Comparison of ENCODE assay signal across 1 cellular context in the genomic region with DNA sequence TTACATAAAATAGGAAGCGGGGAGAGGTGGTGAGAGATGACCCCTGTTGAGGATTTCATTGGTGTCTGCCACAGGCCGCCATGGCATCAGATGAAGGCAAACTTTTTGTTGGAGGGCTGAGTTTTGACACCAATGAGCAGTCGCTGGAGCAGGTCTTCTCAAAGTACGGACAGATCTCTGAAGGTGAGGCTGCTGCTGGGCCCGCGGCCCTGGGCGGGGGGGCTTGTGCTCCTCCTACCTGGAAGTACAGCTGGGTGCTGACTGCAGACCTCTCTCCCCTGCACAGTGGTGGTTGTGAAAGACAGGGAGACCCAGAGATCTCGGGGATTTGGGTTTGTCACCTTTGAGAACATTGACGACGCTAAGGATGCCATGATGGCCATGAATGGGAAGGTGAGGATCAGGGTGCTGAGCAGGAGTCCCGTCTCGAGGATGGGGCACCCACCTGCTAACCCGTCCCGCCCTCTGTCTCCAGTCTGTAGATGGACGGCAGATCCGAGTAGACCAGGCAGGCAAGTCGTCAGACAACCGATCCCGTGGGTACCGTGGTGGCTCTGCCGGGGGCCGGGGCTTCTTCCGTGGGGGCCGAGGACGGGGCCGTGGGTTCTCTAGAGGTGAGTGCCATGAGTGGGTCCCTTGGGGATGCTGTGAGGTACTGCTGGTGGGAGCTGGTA.
TF ChIP-seq lines count a peak whose summit lies in the region.

No MANE protein-coding gene starts in this region.

TF ChIP-seq in K562, 482 proteins besides CTCF, POLR2A, EP300 and RAD21 (continued from another document):
- TF ChIP-seq, protein P1, sequence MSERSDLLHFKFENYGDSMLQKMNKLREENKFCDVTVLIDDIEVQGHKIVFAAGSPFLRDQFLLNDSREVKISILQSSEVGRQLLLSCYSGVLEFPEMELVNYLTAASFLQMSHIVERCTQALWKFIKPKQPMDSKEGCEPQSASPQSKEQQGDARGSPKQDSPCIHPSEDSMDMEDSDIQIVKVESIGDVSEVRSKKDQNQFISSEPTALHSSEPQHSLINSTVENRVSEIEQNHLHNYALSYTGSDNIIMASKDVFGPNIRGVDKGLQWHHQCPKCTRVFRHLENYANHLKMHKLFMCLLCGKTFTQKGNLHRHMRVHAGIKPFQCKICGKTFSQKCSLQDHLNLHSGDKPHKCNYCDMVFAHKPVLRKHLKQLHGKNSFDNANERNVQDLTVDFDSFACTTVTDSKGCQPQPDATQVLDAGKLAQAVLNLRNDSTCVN (CRISPR knock-in tag; IDR thresholded peaks at IDR 0.05) = peak; percentile 10; the same call in 1 of the 2 replicates
- TF ChIP-seq ELF1 (tag; IDR thresholded peaks at IDR 0.05) = no peak
- TF ChIP-seq SUPT5H (IDR thresholded peaks at IDR 0.05) = peak; percentile 51; the same call in 1 of the 2 replicates
- TF ChIP-seq, protein P2, sequence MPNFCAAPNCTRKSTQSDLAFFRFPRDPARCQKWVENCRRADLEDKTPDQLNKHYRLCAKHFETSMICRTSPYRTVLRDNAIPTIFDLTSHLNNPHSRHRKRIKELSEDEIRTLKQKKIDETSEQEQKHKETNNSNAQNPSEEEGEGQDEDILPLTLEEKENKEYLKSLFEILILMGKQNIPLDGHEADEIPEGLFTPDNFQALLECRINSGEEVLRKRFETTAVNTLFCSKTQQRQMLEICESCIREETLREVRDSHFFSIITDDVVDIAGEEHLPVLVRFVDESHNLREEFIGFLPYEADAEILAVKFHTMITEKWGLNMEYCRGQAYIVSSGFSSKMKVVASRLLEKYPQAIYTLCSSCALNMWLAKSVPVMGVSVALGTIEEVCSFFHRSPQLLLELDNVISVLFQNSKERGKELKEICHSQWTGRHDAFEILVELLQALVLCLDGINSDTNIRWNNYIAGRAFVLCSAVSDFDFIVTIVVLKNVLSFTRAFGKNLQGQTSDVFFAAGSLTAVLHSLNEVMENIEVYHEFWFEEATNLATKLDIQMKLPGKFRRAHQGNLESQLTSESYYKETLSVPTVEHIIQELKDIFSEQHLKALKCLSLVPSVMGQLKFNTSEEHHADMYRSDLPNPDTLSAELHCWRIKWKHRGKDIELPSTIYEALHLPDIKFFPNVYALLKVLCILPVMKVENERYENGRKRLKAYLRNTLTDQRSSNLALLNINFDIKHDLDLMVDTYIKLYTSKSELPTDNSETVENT (CRISPR knock-in tag; IDR thresholded peaks at IDR 0.05) = no peak
- TF ChIP-seq GTF2E2 (tag; IDR thresholded peaks at IDR 0.05) = no peak
- TF ChIP-seq SRSF1 (IDR thresholded peaks at IDR 0.05; ENCODE audit: low read depth, low read length) = no peak
- TF ChIP-seq POLR3A (IDR thresholded peaks at IDR 0.05; ENCODE audit: borderline replicate concordance, extremely low read depth, insufficient read depth, insufficient read length) = no peak
- no peak for TF ChIP-seq FOS (IDR thresholded peaks at IDR 0.05; ENCODE audit: extremely low read depth, insufficient read length)
- peak; percentile 54 for TF ChIP-seq POLR2G (IDR thresholded peaks at IDR 0.05; ENCODE audit: low read depth, low read length)
- no peak for TF ChIP-seq MCM5 (IDR thresholded peaks at IDR 0.05; ENCODE audit: low read depth)
- TF ChIP-seq DIDO1 (tag; IDR thresholded peaks at IDR 0.05; ENCODE audit: low read depth) = no peak
- TF ChIP-seq ZNF707 (CRISPR knock-in tag; conservative IDR thresholded peaks at IDR 0.05) = no peak
- no peak for TF ChIP-seq HDAC3 (IDR thresholded peaks at IDR 0.05; ENCODE audit: borderline replicate concordance, partially characterized antibody)
- no peak for TF ChIP-seq TEAD1 (CRISPR knock-in tag; IDR thresholded peaks at IDR 0.05)
- TF ChIP-seq, protein P3, sequence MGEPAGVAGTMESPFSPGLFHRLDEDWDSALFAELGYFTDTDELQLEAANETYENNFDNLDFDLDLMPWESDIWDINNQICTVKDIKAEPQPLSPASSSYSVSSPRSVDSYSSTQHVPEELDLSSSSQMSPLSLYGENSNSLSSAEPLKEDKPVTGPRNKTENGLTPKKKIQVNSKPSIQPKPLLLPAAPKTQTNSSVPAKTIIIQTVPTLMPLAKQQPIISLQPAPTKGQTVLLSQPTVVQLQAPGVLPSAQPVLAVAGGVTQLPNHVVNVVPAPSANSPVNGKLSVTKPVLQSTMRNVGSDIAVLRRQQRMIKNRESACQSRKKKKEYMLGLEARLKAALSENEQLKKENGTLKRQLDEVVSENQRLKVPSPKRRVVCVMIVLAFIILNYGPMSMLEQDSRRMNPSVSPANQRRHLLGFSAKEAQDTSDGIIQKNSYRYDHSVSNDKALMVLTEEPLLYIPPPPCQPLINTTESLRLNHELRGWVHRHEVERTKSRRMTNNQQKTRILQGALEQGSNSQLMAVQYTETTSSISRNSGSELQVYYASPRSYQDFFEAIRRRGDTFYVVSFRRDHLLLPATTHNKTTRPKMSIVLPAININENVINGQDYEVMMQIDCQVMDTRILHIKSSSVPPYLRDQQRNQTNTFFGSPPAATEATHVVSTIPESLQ (CRISPR knock-in tag; IDR thresholded peaks at IDR 0.05) = no peak
- TF ChIP-seq NR1H2 (CRISPR knock-in tag; IDR thresholded peaks at IDR 0.05) = no peak
- peak; percentile 11; the same call in 1 of the 2 replicates for TF ChIP-seq PHB2 (IDR thresholded peaks at IDR 0.05; ENCODE audit: low read depth)
- TF ChIP-seq, protein P4, sequence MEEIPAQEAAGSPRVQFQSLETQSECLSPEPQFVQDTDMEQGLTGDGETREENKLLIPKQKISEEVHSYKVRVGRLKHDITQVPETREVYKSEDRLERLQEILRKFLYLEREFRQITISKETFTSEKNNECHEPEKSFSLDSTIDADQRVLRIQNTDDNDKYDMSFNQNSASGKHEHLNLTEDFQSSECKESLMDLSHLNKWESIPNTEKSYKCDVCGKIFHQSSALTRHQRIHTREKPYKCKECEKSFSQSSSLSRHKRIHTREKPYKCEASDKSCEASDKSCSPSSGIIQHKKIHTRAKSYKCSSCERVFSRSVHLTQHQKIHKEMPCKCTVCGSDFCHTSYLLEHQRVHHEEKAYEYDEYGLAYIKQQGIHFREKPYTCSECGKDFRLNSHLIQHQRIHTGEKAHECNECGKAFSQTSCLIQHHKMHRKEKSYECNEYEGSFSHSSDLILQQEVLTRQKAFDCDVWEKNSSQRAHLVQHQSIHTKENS (CRISPR knock-in tag; IDR thresholded peaks at IDR 0.05) = no peak
- no peak for TF ChIP-seq PHF8 (IDR thresholded peaks at IDR 0.05; ENCODE audit: borderline replicate concordance, low read length)
- TF ChIP-seq POLR2B (IDR thresholded peaks at IDR 0.05; ENCODE audit: low read depth, partially characterized antibody) = peak; percentile 11
- TF ChIP-seq BRCA1 (IDR thresholded peaks at IDR 0.05) = no peak
- TF ChIP-seq BRCA1 (CRISPR knock-in tag; IDR thresholded peaks at IDR 0.05) = 0 out of 2 replicates have a peak, but pooled peaks have one; percentile 51
- TF ChIP-seq, protein P5, sequence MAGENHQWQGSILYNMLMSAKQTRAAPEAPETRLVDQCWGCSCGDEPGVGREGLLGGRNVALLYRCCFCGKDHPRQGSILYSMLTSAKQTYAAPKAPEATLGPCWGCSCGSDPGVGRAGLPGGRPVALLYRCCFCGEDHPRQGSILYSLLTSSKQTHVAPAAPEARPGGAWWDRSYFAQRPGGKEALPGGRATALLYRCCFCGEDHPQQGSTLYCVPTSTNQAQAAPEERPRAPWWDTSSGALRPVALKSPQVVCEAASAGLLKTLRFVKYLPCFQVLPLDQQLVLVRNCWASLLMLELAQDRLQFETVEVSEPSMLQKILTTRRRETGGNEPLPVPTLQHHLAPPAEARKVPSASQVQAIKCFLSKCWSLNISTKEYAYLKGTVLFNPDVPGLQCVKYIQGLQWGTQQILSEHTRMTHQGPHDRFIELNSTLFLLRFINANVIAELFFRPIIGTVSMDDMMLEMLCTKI (IDR thresholded peaks at IDR 0.05; ENCODE audit: partially characterized antibody) = no peak
- no peak for TF ChIP-seq HCFC1 (IDR thresholded peaks at IDR 0.05; ENCODE audit: low read depth, low read length)
- TF ChIP-seq, protein P6, sequence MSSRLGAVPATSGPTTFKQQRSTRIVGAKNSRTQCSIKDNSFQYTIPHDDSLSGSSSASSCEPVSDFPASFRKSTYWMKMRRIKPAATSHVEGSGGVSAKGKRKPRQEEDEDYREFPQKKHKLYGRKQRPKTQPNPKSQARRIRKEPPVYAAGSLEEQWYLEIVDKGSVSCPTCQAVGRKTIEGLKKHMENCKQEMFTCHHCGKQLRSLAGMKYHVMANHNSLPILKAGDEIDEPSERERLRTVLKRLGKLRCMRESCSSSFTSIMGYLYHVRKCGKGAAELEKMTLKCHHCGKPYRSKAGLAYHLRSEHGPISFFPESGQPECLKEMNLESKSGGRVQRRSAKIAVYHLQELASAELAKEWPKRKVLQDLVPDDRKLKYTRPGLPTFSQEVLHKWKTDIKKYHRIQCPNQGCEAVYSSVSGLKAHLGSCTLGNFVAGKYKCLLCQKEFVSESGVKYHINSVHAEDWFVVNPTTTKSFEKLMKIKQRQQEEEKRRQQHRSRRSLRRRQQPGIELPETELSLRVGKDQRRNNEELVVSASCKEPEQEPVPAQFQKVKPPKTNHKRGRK (tag; IDR thresholded peaks at IDR 0.05) = no peak
- TF ChIP-seq, protein P7, sequence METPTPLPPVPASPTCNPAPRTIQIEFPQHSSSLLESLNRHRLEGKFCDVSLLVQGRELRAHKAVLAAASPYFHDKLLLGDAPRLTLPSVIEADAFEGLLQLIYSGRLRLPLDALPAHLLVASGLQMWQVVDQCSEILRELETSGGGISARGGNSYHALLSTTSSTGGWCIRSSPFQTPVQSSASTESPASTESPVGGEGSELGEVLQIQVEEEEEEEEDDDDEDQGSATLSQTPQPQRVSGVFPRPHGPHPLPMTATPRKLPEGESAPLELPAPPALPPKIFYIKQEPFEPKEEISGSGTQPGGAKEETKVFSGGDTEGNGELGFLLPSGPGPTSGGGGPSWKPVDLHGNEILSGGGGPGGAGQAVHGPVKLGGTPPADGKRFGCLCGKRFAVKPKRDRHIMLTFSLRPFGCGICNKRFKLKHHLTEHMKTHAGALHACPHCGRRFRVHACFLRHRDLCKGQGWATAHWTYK (CRISPR knock-in tag; IDR thresholded peaks at IDR 0.05) = 0 out of 2 replicates have a peak, but pooled peaks have one; percentile 29
- TF ChIP-seq PML (IDR thresholded peaks at IDR 0.05; ENCODE audit: low read length) = peak; percentile 12; the same call in 1 of the 2 replicates
- no peak for TF ChIP-seq ZNF668 (CRISPR knock-in tag; IDR thresholded peaks at IDR 0.05)
- no peak; a peak in 2 of 4 replicates for TF ChIP-seq SIN3A (IDR thresholded peaks at IDR 0.05; ENCODE audit: borderline replicate concordance in 2 of 2, control insufficient read depth in 1 of 2, low read depth in 2 of 2, low read length in 2 of 2)
- TF ChIP-seq ZNF644 (tag; IDR thresholded peaks at IDR 0.05; ENCODE audit: low read depth) = no peak
- no peak for TF ChIP-seq MAFK (IDR thresholded peaks at IDR 0.05; ENCODE audit: low read length)
